ENCODE assay signal across 1 cellular context in the genomic region with DNA sequence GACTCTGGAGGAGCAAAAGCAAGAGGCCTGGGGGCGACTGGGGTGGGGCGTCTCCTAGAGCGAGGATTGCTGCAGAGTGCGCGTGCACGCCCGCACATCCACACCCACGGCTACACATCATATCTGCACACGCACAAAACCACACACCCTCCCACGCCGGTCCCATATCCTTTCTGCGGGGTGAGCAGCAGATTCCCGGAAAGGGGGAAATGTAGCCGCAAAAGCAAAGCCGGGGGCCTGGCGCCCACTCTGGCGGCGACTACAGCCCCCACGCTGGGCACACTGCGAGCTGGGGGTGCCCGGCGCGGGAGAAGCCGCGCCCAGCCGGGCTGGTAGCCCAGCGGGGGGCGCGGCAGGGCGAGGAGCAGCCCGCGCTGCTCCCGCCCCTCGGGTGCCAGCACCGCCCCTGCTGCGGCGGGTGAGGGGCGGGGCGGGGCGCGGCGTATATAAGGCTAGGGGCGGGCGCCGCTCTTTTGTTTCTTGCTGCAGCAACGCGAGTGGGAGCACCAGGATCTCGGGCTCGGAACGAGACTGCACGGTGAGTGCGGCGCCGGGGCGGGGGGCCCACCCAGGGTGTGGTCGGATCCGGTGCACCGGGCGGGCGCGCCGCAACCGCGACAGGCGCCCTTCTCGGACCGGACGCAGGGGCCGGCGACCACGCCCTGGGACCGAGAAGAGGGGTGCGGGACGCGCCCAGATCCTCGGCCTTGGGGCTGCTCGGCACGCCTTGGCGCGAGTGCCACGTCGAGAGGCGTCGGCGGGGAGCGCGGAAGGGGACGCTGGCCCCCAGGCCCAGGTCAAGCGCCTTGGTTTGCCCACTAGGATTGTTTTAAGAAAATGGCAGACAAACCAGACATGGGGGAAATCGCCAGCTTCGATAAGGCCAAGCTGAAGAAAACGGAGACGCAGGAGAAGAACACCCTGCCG.
A peak's percentile ranks its signal among the peaks of the same experiment; 100 is the strongest.
TF ChIP-seq lines count a peak whose summit lies in the region.

A gene (plus strand): TSS at position 476 of the 927 bp plus-strand sequence.

TF ChIP-seq in HepG2, 621 proteins besides CTCF, POLR2A, EP300 and RAD21 (continued from another document and continues in another):
- TF ChIP-seq, protein P1, sequence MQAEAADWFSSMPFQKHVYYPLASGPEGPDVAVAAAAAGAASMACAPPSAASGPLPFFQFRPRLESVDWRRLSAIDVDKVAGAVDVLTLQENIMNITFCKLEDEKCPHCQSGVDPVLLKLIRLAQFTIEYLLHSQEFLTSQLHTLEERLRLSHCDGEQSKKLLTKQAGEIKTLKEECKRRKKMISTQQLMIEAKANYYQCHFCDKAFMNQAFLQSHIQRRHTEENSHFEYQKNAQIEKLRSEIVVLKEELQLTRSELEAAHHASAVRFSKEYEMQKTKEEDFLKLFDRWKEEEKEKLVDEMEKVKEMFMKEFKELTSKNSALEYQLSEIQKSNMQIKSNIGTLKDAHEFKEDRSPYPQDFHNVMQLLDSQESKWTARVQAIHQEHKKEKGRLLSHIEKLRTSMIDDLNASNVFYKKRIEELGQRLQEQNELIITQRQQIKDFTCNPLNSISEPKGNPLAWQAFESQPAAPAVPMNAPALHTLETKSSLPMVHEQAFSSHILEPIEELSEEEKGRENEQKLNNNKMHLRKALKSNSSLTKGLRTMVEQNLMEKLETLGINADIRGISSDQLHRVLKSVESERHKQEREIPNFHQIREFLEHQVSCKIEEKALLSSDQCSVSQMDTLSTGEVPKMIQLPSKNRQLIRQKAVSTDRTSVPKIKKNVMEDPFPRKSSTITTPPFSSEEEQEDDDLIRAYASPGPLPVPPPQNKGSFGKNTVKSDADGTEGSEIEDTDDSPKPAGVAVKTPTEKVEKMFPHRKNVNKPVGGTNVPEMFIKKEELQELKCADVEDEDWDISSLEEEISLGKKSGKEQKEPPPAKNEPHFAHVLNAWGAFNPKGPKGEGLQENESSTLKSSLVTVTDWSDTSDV (CRISPR knock-in tag; IDR thresholded peaks at IDR 0.05), result peak; percentile 72; the same call in 1 of the 2 replicates
- TF ChIP-seq ZNF12 (CRISPR knock-in tag; IDR thresholded peaks at IDR 0.05) (peak; percentile 75; the same call in 1 of the 2 replicates), TMF1 (CRISPR knock-in tag; IDR thresholded peaks at IDR 0.05; ENCODE audit: low read depth) (no peak; the same call in 1 of the 2 replicates), ZFP82 (CRISPR knock-in tag; IDR thresholded peaks at IDR 0.05; ENCODE audit: borderline replicate concordance) (no peak), LCORL (IDR thresholded peaks at IDR 0.05) (no peak), LCORL (CRISPR knock-in tag; IDR thresholded peaks at IDR 0.05) (peak; percentile 84), KMT2A (CRISPR knock-in tag; IDR thresholded peaks at IDR 0.05) (peak; percentile 59; the same call in 1 of the 2 replicates), SMAD9 (CRISPR knock-in tag; IDR thresholded peaks at IDR 0.05) (no peak), ZNF10 (CRISPR knock-in tag; IDR thresholded peaks at IDR 0.05; ENCODE audit: borderline replicate concordance, low read depth) (no peak), SAFB2 (CRISPR knock-in tag; IDR thresholded peaks at IDR 0.05; ENCODE audit: borderline replicate concordance, low read depth) (peak; percentile 90), ZNF614 (CRISPR knock-in tag; IDR thresholded peaks at IDR 0.05; ENCODE audit: borderline replicate concordance) (peak; percentile 74), ZNF775 (CRISPR knock-in tag; IDR thresholded peaks at IDR 0.05; ENCODE audit: borderline replicate concordance) (no peak; the same call in 1 of the 2 replicates), ZNF335 (CRISPR knock-in tag; IDR thresholded peaks at IDR 0.05) (no peak), NBN (conservative IDR thresholded peaks at IDR 0.05) (no peak), STAG1 (CRISPR knock-in tag; IDR thresholded peaks at IDR 0.05) (no peak), GFI1 (CRISPR knock-in tag; IDR thresholded peaks at IDR 0.05; ENCODE audit: borderline replicate concordance) (peak; percentile 84), ONECUT2 (CRISPR knock-in tag; IDR thresholded peaks at IDR 0.05) (no peak)
- TF ChIP-seq, protein P2, sequence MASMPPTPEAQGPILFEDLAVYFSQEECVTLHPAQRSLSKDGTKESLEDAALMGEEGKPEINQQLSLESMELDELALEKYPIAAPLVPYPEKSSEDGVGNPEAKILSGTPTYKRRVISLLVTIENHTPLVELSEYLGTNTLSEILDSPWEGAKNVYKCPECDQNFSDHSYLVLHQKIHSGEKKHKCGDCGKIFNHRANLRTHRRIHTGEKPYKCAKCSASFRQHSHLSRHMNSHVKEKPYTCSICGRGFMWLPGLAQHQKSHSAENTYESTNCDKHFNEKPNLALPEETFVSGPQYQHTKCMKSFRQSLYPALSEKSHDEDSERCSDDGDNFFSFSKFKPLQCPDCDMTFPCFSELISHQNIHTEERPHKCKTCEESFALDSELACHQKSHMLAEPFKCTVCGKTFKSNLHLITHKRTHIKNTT (CRISPR knock-in tag; IDR thresholded peaks at IDR 0.05), result no peak
- TF ChIP-seq, protein P3, sequence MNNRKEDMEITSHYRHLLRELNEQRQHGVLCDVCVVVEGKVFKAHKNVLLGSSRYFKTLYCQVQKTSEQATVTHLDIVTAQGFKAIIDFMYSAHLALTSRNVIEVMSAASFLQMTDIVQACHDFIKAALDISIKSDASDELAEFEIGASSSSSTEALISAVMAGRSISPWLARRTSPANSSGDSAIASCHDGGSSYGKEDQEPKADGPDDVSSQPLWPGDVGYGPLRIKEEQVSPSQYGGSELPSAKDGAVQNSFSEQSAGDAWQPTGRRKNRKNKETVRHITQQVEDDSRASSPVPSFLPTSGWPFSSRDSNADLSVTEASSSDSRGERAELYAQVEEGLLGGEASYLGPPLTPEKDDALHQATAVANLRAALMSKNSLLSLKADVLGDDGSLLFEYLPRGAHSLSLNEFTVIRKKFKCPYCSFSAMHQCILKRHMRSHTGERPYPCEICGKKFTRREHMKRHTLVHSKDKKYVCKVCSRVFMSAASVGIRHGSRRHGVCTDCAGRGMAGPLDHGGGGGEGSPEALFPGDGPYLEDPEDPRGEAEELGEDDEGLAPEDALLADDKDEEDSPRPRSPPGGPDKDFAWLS (CRISPR knock-in tag; IDR thresholded peaks at IDR 0.05; ENCODE audit: borderline replicate concordance), result no peak
- TF ChIP-seq, protein P4, sequence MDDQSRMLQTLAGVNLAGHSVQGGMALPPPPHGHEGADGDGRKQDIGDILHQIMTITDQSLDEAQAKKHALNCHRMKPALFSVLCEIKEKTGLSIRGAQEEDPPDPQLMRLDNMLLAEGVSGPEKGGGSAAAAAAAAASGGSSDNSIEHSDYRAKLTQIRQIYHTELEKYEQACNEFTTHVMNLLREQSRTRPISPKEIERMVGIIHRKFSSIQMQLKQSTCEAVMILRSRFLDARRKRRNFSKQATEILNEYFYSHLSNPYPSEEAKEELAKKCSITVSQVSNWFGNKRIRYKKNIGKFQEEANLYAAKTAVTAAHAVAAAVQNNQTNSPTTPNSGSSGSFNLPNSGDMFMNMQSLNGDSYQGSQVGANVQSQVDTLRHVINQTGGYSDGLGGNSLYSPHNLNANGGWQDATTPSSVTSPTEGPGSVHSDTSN (CRISPR knock-in tag; IDR thresholded peaks at IDR 0.05; ENCODE audit: borderline replicate concordance), result peak; percentile 83
- TF ChIP-seq, protein P5, sequence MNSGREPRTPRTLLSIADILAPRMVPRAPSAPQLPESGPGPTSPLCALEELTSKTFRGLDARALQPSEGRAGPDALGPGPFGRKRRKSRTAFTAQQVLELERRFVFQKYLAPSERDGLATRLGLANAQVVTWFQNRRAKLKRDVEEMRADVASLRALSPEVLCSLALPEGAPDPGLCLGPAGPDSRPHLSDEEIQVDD (CRISPR knock-in tag; IDR thresholded peaks at IDR 0.05; ENCODE audit: borderline replicate concordance), result peak; percentile 82; the same call in 1 of the 2 replicates
- TF ChIP-seq, protein P6, sequence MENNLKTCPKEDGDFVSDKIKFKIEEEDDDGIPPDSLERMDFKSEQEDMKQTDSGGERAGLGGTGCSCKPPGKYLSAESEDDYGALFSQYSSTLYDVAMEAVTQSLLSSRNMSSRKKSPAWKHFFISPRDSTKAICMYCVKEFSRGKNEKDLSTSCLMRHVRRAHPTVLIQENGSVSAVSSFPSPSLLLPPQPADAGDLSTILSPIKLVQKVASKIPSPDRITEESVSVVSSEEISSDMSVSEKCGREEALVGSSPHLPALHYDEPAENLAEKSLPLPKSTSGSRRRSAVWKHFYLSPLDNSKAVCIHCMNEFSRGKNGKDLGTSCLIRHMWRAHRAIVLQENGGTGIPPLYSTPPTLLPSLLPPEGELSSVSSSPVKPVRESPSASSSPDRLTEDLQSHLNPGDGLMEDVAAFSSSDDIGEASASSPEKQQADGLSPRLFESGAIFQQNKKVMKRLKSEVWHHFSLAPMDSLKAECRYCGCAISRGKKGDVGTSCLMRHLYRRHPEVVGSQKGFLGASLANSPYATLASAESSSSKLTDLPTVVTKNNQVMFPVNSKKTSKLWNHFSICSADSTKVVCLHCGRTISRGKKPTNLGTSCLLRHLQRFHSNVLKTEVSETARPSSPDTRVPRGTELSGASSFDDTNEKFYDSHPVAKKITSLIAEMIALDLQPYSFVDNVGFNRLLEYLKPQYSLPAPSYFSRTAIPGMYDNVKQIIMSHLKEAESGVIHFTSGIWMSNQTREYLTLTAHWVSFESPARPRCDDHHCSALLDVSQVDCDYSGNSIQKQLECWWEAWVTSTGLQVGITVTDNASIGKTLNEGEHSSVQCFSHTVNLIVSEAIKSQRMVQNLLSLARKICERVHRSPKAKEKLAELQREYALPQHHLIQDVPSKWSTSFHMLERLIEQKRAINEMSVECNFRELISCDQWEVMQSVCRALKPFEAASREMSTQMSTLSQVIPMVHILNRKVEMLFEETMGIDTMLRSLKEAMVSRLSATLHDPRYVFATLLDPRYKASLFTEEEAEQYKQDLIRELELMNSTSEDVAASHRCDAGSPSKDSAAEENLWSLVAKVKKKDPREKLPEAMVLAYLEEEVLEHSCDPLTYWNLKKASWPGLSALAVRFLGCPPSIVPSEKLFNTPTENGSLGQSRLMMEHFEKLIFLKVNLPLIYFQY (CRISPR knock-in tag; IDR thresholded peaks at IDR 0.05; ENCODE audit: borderline replicate concordance), result peak; percentile 78; the same call in 1 of the 2 replicates
- TF ChIP-seq, protein P7, sequence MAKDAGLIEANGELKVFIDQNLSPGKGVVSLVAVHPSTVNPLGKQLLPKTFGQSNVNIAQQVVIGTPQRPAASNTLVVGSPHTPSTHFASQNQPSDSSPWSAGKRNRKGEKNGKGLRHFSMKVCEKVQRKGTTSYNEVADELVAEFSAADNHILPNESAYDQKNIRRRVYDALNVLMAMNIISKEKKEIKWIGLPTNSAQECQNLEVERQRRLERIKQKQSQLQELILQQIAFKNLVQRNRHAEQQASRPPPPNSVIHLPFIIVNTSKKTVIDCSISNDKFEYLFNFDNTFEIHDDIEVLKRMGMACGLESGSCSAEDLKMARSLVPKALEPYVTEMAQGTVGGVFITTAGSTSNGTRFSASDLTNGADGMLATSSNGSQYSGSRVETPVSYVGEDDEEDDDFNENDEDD (CRISPR knock-in tag; IDR thresholded peaks at IDR 0.05; ENCODE audit: borderline replicate concordance), result peak; percentile 72; the same call in 1 of the 2 replicates
- TF ChIP-seq, protein P8, sequence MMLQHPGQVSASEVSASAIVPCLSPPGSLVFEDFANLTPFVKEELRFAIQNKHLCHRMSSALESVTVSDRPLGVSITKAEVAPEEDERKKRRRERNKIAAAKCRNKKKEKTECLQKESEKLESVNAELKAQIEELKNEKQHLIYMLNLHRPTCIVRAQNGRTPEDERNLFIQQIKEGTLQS (CRISPR knock-in tag; IDR thresholded peaks at IDR 0.05), result peak; percentile 59
- TF ChIP-seq, protein P9, sequence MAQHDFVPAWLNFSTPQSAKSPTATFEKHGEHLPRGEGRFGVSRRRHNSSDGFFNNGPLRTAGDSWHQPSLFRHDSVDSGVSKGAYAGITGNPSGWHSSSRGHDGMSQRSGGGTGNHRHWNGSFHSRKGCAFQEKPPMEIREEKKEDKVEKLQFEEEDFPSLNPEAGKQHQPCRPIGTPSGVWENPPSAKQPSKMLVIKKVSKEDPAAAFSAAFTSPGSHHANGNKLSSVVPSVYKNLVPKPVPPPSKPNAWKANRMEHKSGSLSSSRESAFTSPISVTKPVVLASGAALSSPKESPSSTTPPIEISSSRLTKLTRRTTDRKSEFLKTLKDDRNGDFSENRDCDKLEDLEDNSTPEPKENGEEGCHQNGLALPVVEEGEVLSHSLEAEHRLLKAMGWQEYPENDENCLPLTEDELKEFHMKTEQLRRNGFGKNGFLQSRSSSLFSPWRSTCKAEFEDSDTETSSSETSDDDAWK (CRISPR knock-in tag; IDR thresholded peaks at IDR 0.05), result no peak
- TF ChIP-seq, protein P10, sequence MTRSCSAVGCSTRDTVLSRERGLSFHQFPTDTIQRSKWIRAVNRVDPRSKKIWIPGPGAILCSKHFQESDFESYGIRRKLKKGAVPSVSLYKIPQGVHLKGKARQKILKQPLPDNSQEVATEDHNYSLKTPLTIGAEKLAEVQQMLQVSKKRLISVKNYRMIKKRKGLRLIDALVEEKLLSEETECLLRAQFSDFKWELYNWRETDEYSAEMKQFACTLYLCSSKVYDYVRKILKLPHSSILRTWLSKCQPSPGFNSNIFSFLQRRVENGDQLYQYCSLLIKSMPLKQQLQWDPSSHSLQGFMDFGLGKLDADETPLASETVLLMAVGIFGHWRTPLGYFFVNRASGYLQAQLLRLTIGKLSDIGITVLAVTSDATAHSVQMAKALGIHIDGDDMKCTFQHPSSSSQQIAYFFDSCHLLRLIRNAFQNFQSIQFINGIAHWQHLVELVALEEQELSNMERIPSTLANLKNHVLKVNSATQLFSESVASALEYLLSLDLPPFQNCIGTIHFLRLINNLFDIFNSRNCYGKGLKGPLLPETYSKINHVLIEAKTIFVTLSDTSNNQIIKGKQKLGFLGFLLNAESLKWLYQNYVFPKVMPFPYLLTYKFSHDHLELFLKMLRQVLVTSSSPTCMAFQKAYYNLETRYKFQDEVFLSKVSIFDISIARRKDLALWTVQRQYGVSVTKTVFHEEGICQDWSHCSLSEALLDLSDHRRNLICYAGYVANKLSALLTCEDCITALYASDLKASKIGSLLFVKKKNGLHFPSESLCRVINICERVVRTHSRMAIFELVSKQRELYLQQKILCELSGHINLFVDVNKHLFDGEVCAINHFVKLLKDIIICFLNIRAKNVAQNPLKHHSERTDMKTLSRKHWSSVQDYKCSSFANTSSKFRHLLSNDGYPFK (CRISPR knock-in tag; IDR thresholded peaks at IDR 0.05; ENCODE audit: borderline replicate concordance), result no peak
- TF ChIP-seq, protein P11, sequence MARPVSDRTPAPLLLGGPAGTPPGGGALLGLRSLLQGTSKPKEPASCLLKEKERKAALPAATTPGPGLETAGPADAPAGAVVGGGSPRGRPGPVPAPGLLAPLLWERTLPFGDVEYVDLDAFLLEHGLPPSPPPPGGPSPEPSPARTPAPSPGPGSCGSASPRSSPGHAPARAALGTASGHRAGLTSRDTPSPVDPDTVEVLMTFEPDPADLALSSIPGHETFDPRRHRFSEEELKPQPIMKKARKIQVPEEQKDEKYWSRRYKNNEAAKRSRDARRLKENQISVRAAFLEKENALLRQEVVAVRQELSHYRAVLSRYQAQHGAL (CRISPR knock-in tag; IDR thresholded peaks at IDR 0.05; ENCODE audit: not compliant biosample characterization), result peak; percentile 92
